In genomic region chr6:129320892-129321291, GRCh38 we compare ENCODE assay signal across 23 cellular contexts.
"Had no signal": no experiment of that assay in that cellular context is flagged by ENCODE, and none has a peak within 500 bp of the region (broad histone marks: within the 10 kb centered on the region; RNA-seq: fewer than 3 reads in every experiment).

No MANE protein-coding gene starts in this region.

- H3K27ac Mint-ChIP-seq: endodermal cell, natural killer cell had no signal

- H3K4me1 ChIP-seq: colonic mucosa, heart left ventricle, right atrium auricular region, sigmoid colon had no signal

- FAIRE-seq: endothelial cell of umbilical vein, islet of Langerhans had no signal

- ATAC-seq: left lobe of liver, natural killer cell had no signal

- H3K36me3 ChIP-seq: colonic mucosa, ovary had no signal

- H3K27ac ChIP-seq: colonic mucosa, heart left ventricle, ovary, right atrium auricular region, sigmoid colon, skin epidermis, stomach, thoracic aorta had no signal

- DNase-seq: colonic mucosa; effector CD4-positive, alpha-beta T cell; endodermal cell; erythroblast; foreskin melanocyte; heart left ventricle; hippocampal formation; mammary epithelial cell; natural killer cell; ovary; sigmoid colon; stimulated activated CD4-positive, alpha-beta T cell treated with anti-CD3 and anti-CD28 coated beads, Interleukin-2, amount 100 ng/mL, for 24 hours; stimulated activated CD4-positive, alpha-beta T cell treated with anti-CD3 and anti-CD28 coated beads, Interleukin-4, amount 100 ng/mL, for 4 hours; stimulated activated naive CD4-positive, alpha-beta T cell; stomach; substantia nigra had no signal

- H3K27me3 ChIP-seq: colonic mucosa, heart left ventricle, ovary, right atrium auricular region, sigmoid colon, stomach had no signal

- H3K4me3 ChIP-seq: colonic mucosa, heart left ventricle, ovary, right atrium auricular region, sigmoid colon, skin epidermis, stomach, thoracic aorta had no signal

- H3K9me3 ChIP-seq: colonic mucosa, heart left ventricle, ovary, right atrium auricular region, sigmoid colon, stomach, thoracic aorta had no signal

- H3K4me3 Mint-ChIP-seq: endodermal cell, natural killer cell, neural crest cell had no signal

- H3K9me3 Mint-ChIP-seq: endodermal cell, natural killer cell, neural crest cell had no signal
